Comparison of ENCODE assay signal across 19 cellular contexts in genomic region chrY:8004196-8004595, GRCh38.
A peak's percentile ranks its signal among the peaks of the same experiment; 100 is the strongest.
DNase-seq lines count a peak whose midpoint lies in the region; ATAC-seq, FAIRE-seq and TF ChIP-seq lines count a peak whose summit lies in the region.
"Had no signal": no experiment of that assay in that cellular context is flagged by ENCODE, and none has a peak within 500 bp of the region (broad histone marks: within the 10 kb centered on the region; RNA-seq: fewer than 3 reads in every experiment).

No MANE protein-coding gene starts in this region.

- H3K4me3 Mint-ChIP-seq in stimulated activated naive CD8-positive, alpha-beta T cell treated with anti-CD3 and anti-CD28 coated beads, Interleukin-15, amount 100 ng/mL, for 72 hours: no peak overlapping the region
- H3K4me3 Mint-ChIP-seq: HFFc6, T-helper 17 cell had no signal

- TF ChIP-seq CTCF in bronchial epithelial cell (IDR thresholded peaks at IDR 0.05; ENCODE audit: insufficient read depth, low read length, severe bottlenecking): no peak

- no peaks in the 10 kb centered on the region for H3K27me3 Mint-ChIP-seq in stimulated activated naive CD8-positive, alpha-beta T cell treated with anti-CD3 and anti-CD28 coated beads, Interleukin-15, amount 100 ng/mL, for 72 hours
- H3K27me3 Mint-ChIP-seq: T-helper 17 cell had no signal

- H3K27ac Mint-ChIP-seq in stimulated activated naive CD8-positive, alpha-beta T cell treated with anti-CD3 and anti-CD28 coated beads, Interleukin-15, amount 100 ng/mL, for 72 hours: peak overlapping the region in 1 of 2 donors; percentile 53
- H3K27ac Mint-ChIP-seq: HFFc6, T-helper 17 cell had no signal

- DNase-seq in stimulated activated CD4-positive, alpha-beta T cell treated with anti-CD3 and anti-CD28 coated beads, Interleukin-15, amount 100 ng/mL, for 24 hours: peak; percentile 30
- no peak for DNase-seq in stimulated activated CD4-positive, alpha-beta T cell treated with anti-CD3 and anti-CD28 coated beads, Interleukin-2, amount 100 ng/mL, for 48 hours
- DNase-seq in bronchial epithelial cell (ENCODE audit: low read depth): peak; percentile 86
- DNase-seq in stimulated activated naive CD8-positive, alpha-beta T cell treated with anti-CD3 and anti-CD28 coated beads, Interleukin-15, amount 100 ng/mL, for 72 hours: peak; percentile 2 to 72
- no peak for DNase-seq in stimulated activated naive CD4-positive, alpha-beta T cell treated with Interleukin-2 at 50 U/mL for 16 hours (lab: John Stamatoyannopoulos, UW)
- DNase-seq in epidermal melanocyte (ENCODE audit: insufficient read length, low spot score): no peak
- DNase-seq: cerebellar nuclear complex, DMS79, HFFc6, hippocampal formation, KG1, left colon, NCI-H146, NCI-H524 treated with DMSO at 0.1 percent for 48 hours, Peyer's patch, T-helper 17 cell had no signal

- ATAC-seq in HG03432 (IDR thresholded peaks at IDR 0.05; ENCODE audit: unreplicated experiment): peak; percentile 72
- peak; percentile 94 for ATAC-seq in stimulated activated naive CD8-positive, alpha-beta T cell treated with anti-CD3 and anti-CD28 coated beads, Interleukin-15, amount 100 ng/mL, for 72 hours
- ATAC-seq in GM21515 (IDR thresholded peaks at IDR 0.05; ENCODE audit: unreplicated experiment): no peak
- ATAC-seq: left colon, T-helper 17 cell had no signal

- no peak overlapping the region for H3K4me3 ChIP-seq in bronchial epithelial cell (ENCODE audit: low read depth, low read length)
- H3K4me3 ChIP-seq: Peyer's patch had no signal

- no peaks in the 10 kb centered on the region for H3K36me3 ChIP-seq in bronchial epithelial cell (ENCODE audit: control insufficient read depth, insufficient read depth, low read length)
- H3K36me3 ChIP-seq: Peyer's patch had no signal

- no peaks in the 10 kb centered on the region for H3K27me3 ChIP-seq in bronchial epithelial cell (ENCODE audit: control insufficient read depth, insufficient read depth, low read length)
- H3K27me3 ChIP-seq: Peyer's patch had no signal

- H3K4me1 Mint-ChIP-seq in stimulated activated naive CD8-positive, alpha-beta T cell treated with anti-CD3 and anti-CD28 coated beads, Interleukin-15, amount 100 ng/mL, for 72 hours: peaks cover 9% of the 10 kb centered on the region
- H3K4me1 Mint-ChIP-seq: T-helper 17 cell had no signal

- peaks cover 6 to 12% of the 10 kb centered on the region in 2 donors for H3K9me3 Mint-ChIP-seq in stimulated activated naive CD8-positive, alpha-beta T cell treated with anti-CD3 and anti-CD28 coated beads, Interleukin-15, amount 100 ng/mL, for 72 hours

- no peak for FAIRE-seq in bronchial epithelial cell (lab: Jason Lieb, UNC)
- FAIRE-seq: urothelium cell line had no signal

Comparison
In these comparisons a context has a peak if more than half of its experiments do, and no peak if none do; other contexts are left out.
1. DNase-seq: peak in stimulated activated CD4-positive, alpha-beta T cell treated with anti-CD3 and anti-CD28 coated beads, Interleukin-15, amount 100 ng/mL, for 24 hours (single experiment), bronchial epithelial cell (single experiment) and stimulated activated naive CD8-positive, alpha-beta T cell treated with anti-CD3 and anti-CD28 coated beads, Interleukin-15, amount 100 ng/mL, for 72 hours (2 of 2); none in stimulated activated CD4-positive, alpha-beta T cell treated with anti-CD3 and anti-CD28 coated beads, Interleukin-2, amount 100 ng/mL, for 48 hours (0 of 2), stimulated activated naive CD4-positive, alpha-beta T cell treated with Interleukin-2 at 50 U/mL for 16 hours (single experiment) and epidermal melanocyte (single experiment).